ENCODE assay signal across 1 cellular context in genomic region chr10:79316671-79317431, GRCh38.
A peak's percentile ranks its signal among the peaks of the same experiment; 100 is the strongest.
TF ChIP-seq lines count a peak whose summit lies in the region.

No MANE protein-coding gene starts in this region.

TF ChIP-seq in GM12878, 131 proteins besides CTCF, POLR2A, EP300 and RAD21 (continued from another document):
- no peak for TF ChIP-seq REST (IDR thresholded peaks at IDR 0.05; ENCODE audit: low read depth, low read length)
- TF ChIP-seq ZNF217 (IDR thresholded peaks at IDR 0.05), result no peak
- TF ChIP-seq BACH1 (IDR thresholded peaks at IDR 0.05; ENCODE audit: borderline replicate concordance), result no peak
- TF ChIP-seq MTA2 (IDR thresholded peaks at IDR 0.05; ENCODE audit: low read depth), result peak; percentile 51; the same call in 1 of the 2 replicates
- peak; percentile 82 for TF ChIP-seq BCL3 (IDR thresholded peaks at IDR 0.05; ENCODE audit: borderline replicate concordance, insufficient read depth, low read depth, low read length, poor library complexity, severe bottlenecking)
- TF ChIP-seq ZNF384 (IDR thresholded peaks at IDR 0.05; ENCODE audit: borderline replicate concordance, low read depth, low read length), result no peak
- 0 out of 2 replicates have a peak, but pooled peaks have one; percentile 22 for TF ChIP-seq LARP7 (IDR thresholded peaks at IDR 0.05)
- no peak for TF ChIP-seq CBX3 (IDR thresholded peaks at IDR 0.05; ENCODE audit: borderline replicate concordance, low read depth)
- peak; percentile 60; the same call in 1 of the 2 replicates for TF ChIP-seq IKZF1 (conservative IDR thresholded peaks at IDR 0.05)
- TF ChIP-seq GATAD2B (conservative IDR thresholded peaks at IDR 0.05; ENCODE audit: low read depth), result peak; percentile 52; the same call in 1 of the 2 replicates
- peak; percentile 7; the same call in 1 of the 2 replicates for TF ChIP-seq ATF2 (IDR thresholded peaks at IDR 0.05; ENCODE audit: low read length)
- peak; percentile 82 to 88 for TF ChIP-seq BHLHE40 (IDR thresholded peaks at IDR 0.05; ENCODE audit: borderline replicate concordance in 1 of 2, low read depth in 2 of 2, low read length in 1 of 2)
- TF ChIP-seq TAF1 (IDR thresholded peaks at IDR 0.05; ENCODE audit: borderline replicate concordance, low read depth, low read length), result no peak
- TF ChIP-seq ZSCAN29 (IDR thresholded peaks at IDR 0.05), result no peak
- TF ChIP-seq ZBTB4 (CRISPR knock-in tag; IDR thresholded peaks at IDR 0.05), result no peak
- no peak for TF ChIP-seq SMC3 (IDR thresholded peaks at IDR 0.05; ENCODE audit: borderline replicate concordance, low read length)
- TF ChIP-seq PML (IDR thresholded peaks at IDR 0.05; ENCODE audit: low read length), result 0 out of 2 replicates have a peak, but pooled peaks have one; percentile 58
- 0 out of 2 replicates have a peak, but pooled peaks have one; percentile 35 for TF ChIP-seq MTA3 (IDR thresholded peaks at IDR 0.05; ENCODE audit: borderline replicate concordance, low read length)
- no peak for TF ChIP-seq TCF7 (IDR thresholded peaks at IDR 0.05; ENCODE audit: borderline replicate concordance)
- TF ChIP-seq BRCA1 (IDR thresholded peaks at IDR 0.05; ENCODE audit: low read depth, low read length), result 0 out of 2 replicates have a peak, but pooled peaks have one; percentile 20
- TF ChIP-seq RUNX3 (IDR thresholded peaks at IDR 0.05; ENCODE audit: low read length), result peak; percentile 67; the same call in 1 of the 2 replicates
- TF ChIP-seq NFYA (IDR thresholded peaks at IDR 0.05; ENCODE audit: borderline replicate concordance, low read depth, low read length), result no peak
- TF ChIP-seq NR2F1 (conservative IDR thresholded peaks at IDR 0.05), result no peak
- TF ChIP-seq EED (IDR thresholded peaks at IDR 0.05; ENCODE audit: low read depth), result peak; percentile 58; the same call in 1 of the 2 replicates
- TF ChIP-seq BCL11A (IDR thresholded peaks at IDR 0.05; ENCODE audit: low read depth, low read length), result 0 out of 2 replicates have a peak, but pooled peaks have one; percentile 39
- TF ChIP-seq TCF12 (IDR thresholded peaks at IDR 0.05; ENCODE audit: low read depth, low read length), result peak; percentile 93
- TF ChIP-seq E2F4 (IDR thresholded peaks at IDR 0.05; ENCODE audit: low read depth, low read length), result no peak
- TF ChIP-seq IKZF2 (IDR thresholded peaks at IDR 0.05), result peak; percentile 34 to 38; a peak in 1 of 4 replicates
- peak; percentile 78 for TF ChIP-seq DPF2 (IDR thresholded peaks at IDR 0.05)
- TF ChIP-seq E4F1 (IDR thresholded peaks at IDR 0.05; ENCODE audit: borderline replicate concordance, partially characterized antibody), result no peak
- TF ChIP-seq TCF3 (IDR thresholded peaks at IDR 0.05; ENCODE audit: borderline replicate concordance, insufficient read depth, low read depth, low read length), result peak; percentile 81
- TF ChIP-seq ATF7 (IDR thresholded peaks at IDR 0.05; ENCODE audit: low read depth), result 0 out of 2 replicates have a peak, but pooled peaks have one; percentile 22
- TF ChIP-seq POLR2AphosphoS5 (IDR thresholded peaks at IDR 0.05; ENCODE audit: low read length), result peak; percentile 73
- TF ChIP-seq SUZ12 (IDR thresholded peaks at IDR 0.05; ENCODE audit: unreplicated experiment), result no peak
- peak; percentile 78 for TF ChIP-seq MEF2B (IDR thresholded peaks at IDR 0.05; ENCODE audit: partially characterized antibody, poor library complexity, severe bottlenecking)
- TF ChIP-seq JUNB (IDR thresholded peaks at IDR 0.05), result peak; percentile 33; the same call in 1 of the 2 replicates
- TF ChIP-seq SIN3A (IDR thresholded peaks at IDR 0.05; ENCODE audit: low read depth, low read length), result no peak
- TF ChIP-seq SMAD5 (IDR thresholded peaks at IDR 0.05; ENCODE audit: low read depth), result no peak
- no peak for TF ChIP-seq RBBP5 (conservative IDR thresholded peaks at IDR 0.05)
